14 cellular contexts compared by ENCODE assay signal in genomic region chr9:96008502-96009222, GRCh38.
A peak's percentile ranks its signal among the peaks of the same experiment; 100 is the strongest.
DNase-seq lines count a peak whose midpoint lies in the region; ATAC-seq, FAIRE-seq and TF ChIP-seq lines count a peak whose summit lies in the region.
"Had no signal": no experiment of that assay in that cellular context is flagged by ENCODE, and none has a peak within 500 bp of the region (broad histone marks: within the 10 kb centered on the region; RNA-seq: fewer than 3 reads in every experiment).

No MANE protein-coding gene starts in this region.

- TF ChIP-seq CTCF in natural killer cell (IDR thresholded peaks at IDR 0.05) (no peak), tibial artery (IDR thresholded peaks at IDR 0.05) (no peak)

- peak overlapping the region; percentile 92 for H3K27ac Mint-ChIP-seq in activated naive CD8-positive, alpha-beta T cell treated with anti-CD3 and anti-CD28 coated beads, Interleukin-2, amount 10 ng/mL, durations not matched to agents 7 days and 5 days
- H3K27ac Mint-ChIP-seq in natural killer cell = no peak overlapping the region

- intact Hi-C loops in natural killer cell (cut with micrococcal nuclease) (loop anchor here (1.0 to 5.0 kb wide), 6 partner anchors 14 to 1282 kb away; partner anchors contain the start of gene AOPEP), tibial artery (cut with DNase I; ENCODE audit: low total_unique reads) (no loop called here)

- H3K27me3 Mint-ChIP-seq in activated naive CD8-positive, alpha-beta T cell treated with anti-CD3 and anti-CD28 coated beads, Interleukin-2, amount 10 ng/mL, durations not matched to agents 7 days and 5 days = no peaks in the 10 kb centered on the region
- no peaks in the 10 kb centered on the region for H3K27me3 Mint-ChIP-seq in natural killer cell (ENCODE audit: low read depth in 2 of 2)

- H3K4me3 ChIP-seq in tibial artery = no peak overlapping the region
- H3K4me3 ChIP-seq: A549, dorsolateral prefrontal cortex had no signal

- H3K4me3 Mint-ChIP-seq in activated naive CD8-positive, alpha-beta T cell treated with anti-CD3 and anti-CD28 coated beads, Interleukin-2, amount 10 ng/mL, durations not matched to agents 7 days and 5 days = no peak overlapping the region
- H3K4me3 Mint-ChIP-seq in natural killer cell = peak overlapping the region; percentile 79

- DNase-seq in activated CD4-positive, alpha-beta T cell treated with anti-CD3 and anti-CD28 coated beads for 48 hours = peak; percentile 52
- no peak for DNase-seq in activated CD4-positive, alpha-beta T cell treated with anti-CD3 and anti-CD28 coated beads for 4 hours
- peak; percentile 87 for DNase-seq in MV-4-11 (lab: John Stamatoyannopoulos, UW)
- no peak for DNase-seq in activated naive CD8-positive, alpha-beta T cell treated with anti-CD3 and anti-CD28 coated beads, Interleukin-2, amount 10 ng/mL, durations not matched to agents 7 days and 5 days
- DNase-seq in natural killer cell = peak; percentile 55
- DNase-seq in tibial artery = no peak
- DNase-seq in germinal center (ENCODE audit: low spot score) = no peak
- DNase-seq in GM19239 (ENCODE audit: insufficient read length, low spot score) = no peak
- DNase-seq: dorsolateral prefrontal cortex, H7, hypothalamus, KBM-7, NCI-H748 treated with DMSO at 0.1 percent for 48 hours had no signal

- no peaks in the 10 kb centered on the region for H3K9me3 ChIP-seq in tibial artery
- H3K9me3 ChIP-seq: A549 had no signal

- H3K27ac ChIP-seq in tibial artery = no peak overlapping the region
- H3K27ac ChIP-seq: A549, dorsolateral prefrontal cortex had no signal

- H3K27me3 ChIP-seq in tibial artery = no peaks in the 10 kb centered on the region
- H3K27me3 ChIP-seq: dorsolateral prefrontal cortex had no signal

- peaks cover 22% of the 10 kb centered on the region for H3K36me3 Mint-ChIP-seq in activated naive CD8-positive, alpha-beta T cell treated with anti-CD3 and anti-CD28 coated beads, Interleukin-2, amount 10 ng/mL, durations not matched to agents 7 days and 5 days
- no peaks in the 10 kb centered on the region for H3K36me3 Mint-ChIP-seq in natural killer cell

- H3K36me3 ChIP-seq in tibial artery = peaks cover 27 to 57% (median 38%) of the 10 kb centered on the region in 3 donors

- ATAC-seq in activated naive CD8-positive, alpha-beta T cell treated with anti-CD3 and anti-CD28 coated beads, Interleukin-2, amount 10 ng/mL, durations not matched to agents 7 days and 5 days (ENCODE audit: low read depth) = no peak
- ATAC-seq in natural killer cell = peak; percentile 43 to 57 (median 54)
- ATAC-seq: A549 had no signal

- H3K9me3 Mint-ChIP-seq in activated naive CD8-positive, alpha-beta T cell treated with anti-CD3 and anti-CD28 coated beads, Interleukin-2, amount 10 ng/mL, durations not matched to agents 7 days and 5 days = no peaks in the 10 kb centered on the region
- H3K9me3 Mint-ChIP-seq in natural killer cell = no peaks in the 10 kb centered on the region

- FAIRE-seq in GM19239 (lab: Jason Lieb, UNC) = no peak
- FAIRE-seq: A549 had no signal

- peaks cover 37% of the 10 kb centered on the region for H3K4me1 Mint-ChIP-seq in activated naive CD8-positive, alpha-beta T cell treated with anti-CD3 and anti-CD28 coated beads, Interleukin-2, amount 10 ng/mL, durations not matched to agents 7 days and 5 days
- H3K4me1 Mint-ChIP-seq in natural killer cell = peaks cover 0 to 39% of the 10 kb centered on the region in 2 donors

- POLR2A ChIA-PET in activated naive CD8-positive, alpha-beta T cell treated with anti-CD3 and anti-CD28 coated beads, Interleukin-2, amount 10 ng/mL, durations not matched to agents 7 days and 5 days (lab: Charles Lee) = interaction anchor here (1.4 to 4.4 kb wide), 4 partner anchors 12 to 133 kb away, joined by 4 to 35 read pairs (median 20); partner anchors contain the start of gene ERCC6L2

- no peaks in the 10 kb centered on the region for H3K4me1 ChIP-seq in tibial artery
- H3K4me1 ChIP-seq: A549 had no signal

Comparison
In these comparisons a context has a peak if more than half of its experiments do, and no peak if none do; other contexts are left out.
1. DNase-seq: peak in activated CD4-positive, alpha-beta T cell treated with anti-CD3 and anti-CD28 coated beads for 48 hours (single experiment), MV-4-11 (single experiment) and natural killer cell (single experiment); none in activated CD4-positive, alpha-beta T cell treated with anti-CD3 and anti-CD28 coated beads for 4 hours (0 of 2), activated naive CD8-positive, alpha-beta T cell treated with anti-CD3 and anti-CD28 coated beads, Interleukin-2, amount 10 ng/mL, durations not matched to agents 7 days and 5 days (single experiment), tibial artery (0 of 2), germinal center (single experiment) and GM19239 (single experiment).